13 cellular contexts compared by ENCODE assay signal in genomic region chr7:139111885-139112284, GRCh38. TPM values are rescaled to one million over a fixed set of nuclear protein-coding genes. Genes with fewer than 3 reads are reported as not detected.
DNase-seq lines count a peak whose midpoint lies in the region; ATAC-seq lines count a peak whose summit lies in the region.
"Had no signal": no experiment of that assay in that cellular context is flagged by ENCODE, and none has a peak within 500 bp of the region (broad histone marks: within the 10 kb centered on the region; RNA-seq: fewer than 3 reads in every experiment).

No MANE protein-coding gene starts in this region.

- CTCF ChIA-PET in activated CD8-positive, alpha-beta T cell treated with anti-CD3 and anti-CD28 coated beads, Interleukin-2, amount 10 ng/mL, durations not matched to agents 7 days and 5 days (lab: Charles Lee), result no interaction called here

- DNase-seq in NCI-H2029 (lab: John Stamatoyannopoulos, UW), result peak; percentile 13
- no peak for DNase-seq in NCI-H2029 treated with DMSO at 0.1 percent for 48 hours (lab: John Stamatoyannopoulos, UW)
- peak; percentile 25 for DNase-seq in EL
- DNase-seq in activated CD8-positive, alpha-beta T cell treated with anti-CD3 and anti-CD28 coated beads, Interleukin-2, amount 10 ng/mL, durations not matched to agents 7 days and 5 days, result no peak
- DNase-seq in naive thymus-derived CD8-positive, alpha-beta T cell, result no peak
- no peak for DNase-seq in dedifferentiated amniotic fluid mesenchymal stem cell (ENCODE audit: extremely low spot score)
- no peak for DNase-seq in NCI-H82 (lab: John Stamatoyannopoulos, UW)
- no peak for DNase-seq in posterior cingulate gyrus
- DNase-seq: 8988T; activated CD4-positive, alpha-beta T cell treated with anti-CD3 and anti-CD28 coated beads for 4 hours; left ventricle myocardium inferior; testis had no signal

- H3K9me3 Mint-ChIP-seq in activated CD8-positive, alpha-beta T cell treated with anti-CD3 and anti-CD28 coated beads, Interleukin-2, amount 10 ng/mL, durations not matched to agents 7 days and 5 days (ENCODE audit: insufficient read depth), result no peaks in the 10 kb centered on the region
- H3K9me3 Mint-ChIP-seq in naive thymus-derived CD8-positive, alpha-beta T cell, result peaks cover 0 to 10% (median 0%) of the 10 kb centered on the region in 9 donors

- POLR2A ChIA-PET in activated CD8-positive, alpha-beta T cell treated with anti-CD3 and anti-CD28 coated beads, Interleukin-2, amount 10 ng/mL, durations not matched to agents 7 days and 5 days (lab: Charles Lee), result interaction anchor here (1.4 kb wide), 2 partner anchors 17 to 248 kb away, joined by 5 to 6 read pairs; partner anchors contain the start of gene LUC7L2
- POLR2A ChIA-PET in naive thymus-derived CD8-positive, alpha-beta T cell (lab: Charles Lee), result interaction anchor here (0.8 to 1.1 kb wide), 3 partner anchors 20 to 30 kb away, joined by 3 to 8 read pairs (median 3); a partner anchor contains a TSS

- H3K27ac Mint-ChIP-seq in activated CD8-positive, alpha-beta T cell treated with anti-CD3 and anti-CD28 coated beads, Interleukin-2, amount 10 ng/mL, durations not matched to agents 7 days and 5 days, result peak overlapping the region; percentile 80
- H3K27ac Mint-ChIP-seq in naive thymus-derived CD8-positive, alpha-beta T cell, result peak overlapping the region; percentile 90 to 99 (median 99)
- H3K27ac Mint-ChIP-seq: neural progenitor cell had no signal

- H3K4me3 Mint-ChIP-seq in activated CD8-positive, alpha-beta T cell treated with anti-CD3 and anti-CD28 coated beads, Interleukin-2, amount 10 ng/mL, durations not matched to agents 7 days and 5 days, result peak overlapping the region; percentile 64
- H3K4me3 Mint-ChIP-seq in naive thymus-derived CD8-positive, alpha-beta T cell, result peak overlapping the region in 9 of 10 donors; percentile 19 to 98 (median 63)
- H3K4me3 Mint-ChIP-seq: neural progenitor cell had no signal

- no peak for ATAC-seq in activated CD8-positive, alpha-beta T cell treated with anti-CD3 and anti-CD28 coated beads, Interleukin-2, amount 10 ng/mL, durations not matched to agents 7 days and 5 days
- ATAC-seq in naive thymus-derived CD8-positive, alpha-beta T cell, result no peak

- H3K27me3 Mint-ChIP-seq in activated CD8-positive, alpha-beta T cell treated with anti-CD3 and anti-CD28 coated beads, Interleukin-2, amount 10 ng/mL, durations not matched to agents 7 days and 5 days (ENCODE audit: low read depth), result no peaks in the 10 kb centered on the region
- no peaks in the 10 kb centered on the region for H3K27me3 Mint-ChIP-seq in naive thymus-derived CD8-positive, alpha-beta T cell

- H3K4me1 Mint-ChIP-seq in activated CD8-positive, alpha-beta T cell treated with anti-CD3 and anti-CD28 coated beads, Interleukin-2, amount 10 ng/mL, durations not matched to agents 7 days and 5 days (ENCODE audit: low read depth), result peaks cover 31% of the 10 kb centered on the region
- H3K4me1 Mint-ChIP-seq in naive thymus-derived CD8-positive, alpha-beta T cell, result peaks cover 24 to 58% (median 50%) of the 10 kb centered on the region in 4 donors

- intact Hi-C loops in posterior cingulate gyrus (cut with DNase I), result no loop called here

- H3K36me3 Mint-ChIP-seq in activated CD8-positive, alpha-beta T cell treated with anti-CD3 and anti-CD28 coated beads, Interleukin-2, amount 10 ng/mL, durations not matched to agents 7 days and 5 days (ENCODE audit: low read depth), result peaks cover 27% of the 10 kb centered on the region
- peaks cover 16 to 23% (median 18%) of the 10 kb centered on the region in 3 donors for H3K36me3 Mint-ChIP-seq in naive thymus-derived CD8-positive, alpha-beta T cell

RNA-seq across cellular contexts. Expression of gene ZC3HAV1, which starts 2.4 kb away (rescaled TPM):
- 100 to 1,000 TPM; 121 to 122 TPM for total RNA-seq in activated CD8-positive, alpha-beta T cell treated with anti-CD3 and anti-CD28 coated beads, Interleukin-2, amount 10 ng/mL, durations not matched to agents 7 days and 5 days
- total RNA-seq in naive thymus-derived CD8-positive, alpha-beta T cell, result 100 to 1,000 TPM; 202 to 214 TPM
- 100 to 1,000 TPM; 144 to 188 (median 162) TPM for polyA plus RNA-seq in naive thymus-derived CD8-positive, alpha-beta T cell

Comparison
In these comparisons a context has a peak if more than half of its experiments do, and no peak if none do; other contexts are left out.
1. DNase-seq: peak in NCI-H2029 (single experiment) and EL (single experiment); none in NCI-H2029 treated with DMSO at 0.1 percent for 48 hours (single experiment), activated CD8-positive, alpha-beta T cell treated with anti-CD3 and anti-CD28 coated beads, Interleukin-2, amount 10 ng/mL, durations not matched to agents 7 days and 5 days (single experiment), naive thymus-derived CD8-positive, alpha-beta T cell (0 of 10), dedifferentiated amniotic fluid mesenchymal stem cell (single experiment), NCI-H82 (single experiment) and posterior cingulate gyrus (0 of 10).